In the genomic region with DNA sequence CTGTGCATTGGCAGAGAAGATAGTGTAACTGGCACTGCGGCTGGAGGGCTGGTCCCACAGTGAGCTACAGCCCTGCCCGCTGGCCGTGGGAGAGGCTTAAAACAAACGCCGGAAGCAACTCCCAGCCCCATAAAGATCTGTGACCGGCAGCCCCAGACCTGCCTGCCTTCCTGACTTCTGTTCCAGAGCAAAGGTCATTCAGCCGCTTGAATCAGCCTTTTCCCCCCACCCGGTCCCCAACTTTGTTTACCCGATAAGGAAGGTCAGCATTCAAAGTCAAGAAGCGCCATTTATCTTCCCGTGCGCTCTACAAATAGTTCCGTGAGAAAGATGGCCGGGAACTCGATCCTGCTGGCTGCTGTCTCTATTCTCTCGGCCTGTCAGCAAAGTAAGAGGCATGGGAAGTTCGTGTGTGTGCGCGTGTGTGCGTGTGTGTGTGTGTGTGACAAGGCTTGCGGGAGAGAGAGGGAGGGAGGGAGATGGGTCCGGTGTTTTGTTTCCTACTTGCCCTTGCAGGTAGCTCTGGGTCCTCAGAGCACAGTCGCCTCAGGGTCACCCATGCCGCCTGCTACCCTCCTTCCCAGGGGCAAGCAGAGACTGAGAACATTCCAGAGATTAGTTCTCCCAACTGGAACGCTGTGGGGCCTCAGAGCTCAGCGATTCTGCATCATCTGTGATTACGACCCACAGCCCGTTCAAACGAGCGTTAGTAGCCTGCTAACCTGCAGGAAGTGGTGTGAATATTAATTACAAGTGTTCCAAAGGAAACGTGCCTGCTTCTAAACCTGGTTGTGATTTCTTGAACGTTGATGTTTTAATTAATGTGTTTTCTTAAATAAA, we compare ENCODE assay signal across 8 cellular contexts. TPM values are rescaled to one million over a fixed set of nuclear protein-coding genes. Genes with fewer than 3 reads are reported as not detected.
A peak's percentile ranks its signal among the peaks of the same experiment; 100 is the strongest.
DNase-seq lines count a peak whose midpoint lies in the region; ATAC-seq and TF ChIP-seq lines count a peak whose summit lies in the region.

A gene (plus strand): TSS at position 130 of the 840 bp plus-strand sequence. CDS start 201 bp downstream, at position 331.

- peak within 1 kb of the TSS; percentile 43 to 54 for H3K4me3 ChIP-seq in uterus

- peak; percentile 32 for DNase-seq in DMS 273 treated with DMSO at 0.1 percent for 48 hours (lab: John Stamatoyannopoulos, UW)
- peak; percentile 42 for DNase-seq in NOMO-1 treated with dmso at 0.1 percent for 144 hours (lab: John Stamatoyannopoulos, UW; ENCODE audit: unreplicated experiment)
- peak; percentile 13 for DNase-seq in activated effector memory CD4-positive, alpha-beta T cell treated with Interleukin-2 at 50 U/mL for 16 hours
- peak; percentile 50 for DNase-seq in foreskin melanocyte
- peak; percentile 63 to 76 for DNase-seq in uterus

- no peaks in the 10 kb centered on the region for H3K36me3 ChIP-seq in uterus

- no peaks in the 10 kb centered on the region for H3K27me3 ChIP-seq in uterus

- peak within 1 kb of the TSS; percentile 97 to 98 (median 98) for H3K27ac Mint-ChIP-seq in nephron

- H3K27ac ChIP-seq in uterus, result peak within 1 kb of the TSS; percentile 82 to 84

- peak within 1 kb of the TSS; percentile 76 to 89 (median 87) for H3K4me3 Mint-ChIP-seq in nephron

- H3K4me1 ChIP-seq in uterus, result no peaks in the 10 kb centered on the region

- no peaks in the 10 kb centered on the region for H3K9me3 ChIP-seq in uterus

- peaks cover 35% of the 10 kb centered on the region for H3K4me1 Mint-ChIP-seq in nephron

- intact Hi-C loops in uterus (cut with DNase I; ENCODE audit: low total_unique reads), result no loop called here

- TF ChIP-seq CTCF in nephron (IDR thresholded peaks at IDR 0.05; ENCODE audit: unreplicated experiment in 3 of 3), result no peak
- no peak for TF ChIP-seq CTCF in uterus (IDR thresholded peaks at IDR 0.05)

- no peaks in the 10 kb centered on the region for H3K9me3 Mint-ChIP-seq in nephron

- H3K27me3 Mint-ChIP-seq in nephron (ENCODE audit: low read depth), result no peaks in the 10 kb centered on the region

- peaks cover under 1% of the 10 kb centered on the region for H3K36me3 Mint-ChIP-seq in nephron (ENCODE audit: low read depth)

- ATAC-seq in GM19452 (IDR thresholded peaks at IDR 0.05; ENCODE audit: unreplicated experiment), result peak; percentile 85
- peak; percentile 64 for ATAC-seq in HG03521 (IDR thresholded peaks at IDR 0.05; ENCODE audit: unreplicated experiment)

- TF ChIP-seq POLR2A in uterus (IDR thresholded peaks at IDR 0.05), result peak in 1 of 2 donors; percentile 22

RNA-seq across cellular contexts. Expression of the gene that starts here (rescaled TPM):
- total RNA-seq in uterus, result 100 to 1,000 TPM in 1 of 4 donors, 10 to 100 TPM in 3; 19.4 to 141 (median 40.7) TPM

Comparison
In these comparisons a context has a peak if more than half of its experiments do, and no peak if none do; other contexts are left out.
1. Peak in every context shown above with its lines: DNase-seq, ATAC-seq, H3K4me3 ChIP-seq and H3K27ac ChIP-seq.
2. DNase-seq: peak in every context shown above with its lines; median percentile 70 in uterus; 50 in foreskin melanocyte; 42 in NOMO-1 treated with dmso at 0.1 percent for 144 hours; 32 in DMS 273 treated with DMSO at 0.1 percent for 48 hours; 13 in activated effector memory CD4-positive, alpha-beta T cell treated with Interleukin-2 at 50 U/mL for 16 hours.